17 cellular contexts compared by ENCODE assay signal in the genomic region with DNA sequence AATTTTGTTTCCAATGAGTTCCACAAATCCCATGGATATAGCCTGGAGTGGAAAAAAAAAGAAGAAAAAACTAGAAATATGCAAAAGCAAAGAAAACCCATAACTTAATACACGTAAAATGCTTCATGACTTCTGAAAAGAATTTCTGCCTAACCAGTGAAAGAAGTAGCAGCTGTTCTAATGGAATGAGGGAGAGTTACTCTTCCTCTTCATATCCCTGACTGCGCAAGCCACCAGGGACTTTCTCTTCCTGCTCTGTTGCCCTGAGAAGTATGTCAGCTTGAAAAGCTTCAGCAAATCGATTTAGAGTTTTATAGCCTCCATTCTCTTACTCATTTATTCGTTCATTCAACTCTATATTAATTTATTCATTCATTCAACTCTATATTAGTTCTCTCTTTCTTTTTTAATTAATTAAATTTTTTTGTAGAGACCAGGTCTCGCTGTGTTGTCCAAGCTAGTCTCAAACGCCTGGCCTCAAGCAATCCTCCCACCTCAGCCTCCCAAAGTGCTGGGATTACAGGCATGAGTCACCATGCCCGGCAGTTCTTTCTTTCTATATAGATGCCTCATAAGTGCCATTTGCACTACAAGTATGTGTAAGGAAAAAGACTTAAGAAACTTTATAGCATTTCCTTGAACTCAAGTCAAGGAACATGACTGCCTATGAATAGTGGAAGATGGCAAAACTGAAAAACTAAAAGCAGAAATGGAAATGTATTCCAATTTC.
"Had no signal": no experiment of that assay in that cellular context is flagged by ENCODE, and none has a peak within 500 bp of the region (broad histone marks: within the 10 kb centered on the region; RNA-seq: fewer than 3 reads in every experiment).

No MANE protein-coding gene starts in this region.

- ATAC-seq: gastroesophageal sphincter; left lung; natural killer cell; stimulated activated naive CD8-positive, alpha-beta T cell treated with anti-CD3 and anti-CD28 coated beads, Interleukin-15, Interleukin-2, amounts not matched to agents 100 U/mL and 50 U/mL, for 24 hours had no signal

- H3K4me3 ChIP-seq: dorsolateral prefrontal cortex, gastroesophageal sphincter, left lung, neural progenitor cell, ovary, right atrium auricular region, smooth muscle cell, tibial artery had no signal

- H3K4me1 ChIP-seq: gastroesophageal sphincter, left lung, right atrium auricular region, tibial artery had no signal

- DNase-seq: central memory CD4-positive, alpha-beta T cell; cortex of kidney; dorsolateral prefrontal cortex; effector CD8-positive, alpha-beta T cell; immature natural killer cell; left lung; mesendoderm; natural killer cell; nucleus accumbens; ovary; stimulated activated CD4-positive, alpha-beta T cell treated with anti-CD3 and anti-CD28 coated beads, Interleukin-2, amount 100 ng/mL, for 48 hours; stimulated activated naive CD8-positive, alpha-beta T cell treated with anti-CD3 and anti-CD28 coated beads, Interleukin-15, Interleukin-2, amounts not matched to agents 100 U/mL and 50 U/mL, for 24 hours had no signal

- H2AFZ ChIP-seq: neural progenitor cell had no signal

- H3K4me2 ChIP-seq: neural progenitor cell, smooth muscle cell had no signal

- H3K9ac ChIP-seq: neural progenitor cell had no signal

- H3K27ac ChIP-seq: dorsolateral prefrontal cortex, gastroesophageal sphincter, left lung, neural progenitor cell, ovary, right atrium auricular region, tibial artery had no signal

- H3K36me3 ChIP-seq: gastroesophageal sphincter, left lung, neural progenitor cell, ovary, right atrium auricular region, tibial artery had no signal

- H3K27me3 ChIP-seq: gastroesophageal sphincter, left lung, neural progenitor cell, ovary, right atrium auricular region, tibial artery had no signal

- H3K9me3 ChIP-seq: gastroesophageal sphincter, left lung, ovary, right atrium auricular region, tibial artery had no signal
